ENCODE assay signal across 8 cellular contexts in genomic region chr3:160826408-160826807, GRCh38.
"Had no signal": no experiment of that assay in that cellular context is flagged by ENCODE, and none has a peak within 500 bp of the region (broad histone marks: within the 10 kb centered on the region; RNA-seq: fewer than 3 reads in every experiment).

No MANE protein-coding gene starts in this region.

- H3K4me3 ChIP-seq: GM12878 had no signal

- FAIRE-seq: G401.6, GM12878, GM12891, GM12892, GM18507, GM19239 had no signal

- ATAC-seq: GM12878 had no signal

- DNase-seq: GDM1, GF-D8 had no signal
